8 cellular contexts compared by ENCODE assay signal in the genomic region with DNA sequence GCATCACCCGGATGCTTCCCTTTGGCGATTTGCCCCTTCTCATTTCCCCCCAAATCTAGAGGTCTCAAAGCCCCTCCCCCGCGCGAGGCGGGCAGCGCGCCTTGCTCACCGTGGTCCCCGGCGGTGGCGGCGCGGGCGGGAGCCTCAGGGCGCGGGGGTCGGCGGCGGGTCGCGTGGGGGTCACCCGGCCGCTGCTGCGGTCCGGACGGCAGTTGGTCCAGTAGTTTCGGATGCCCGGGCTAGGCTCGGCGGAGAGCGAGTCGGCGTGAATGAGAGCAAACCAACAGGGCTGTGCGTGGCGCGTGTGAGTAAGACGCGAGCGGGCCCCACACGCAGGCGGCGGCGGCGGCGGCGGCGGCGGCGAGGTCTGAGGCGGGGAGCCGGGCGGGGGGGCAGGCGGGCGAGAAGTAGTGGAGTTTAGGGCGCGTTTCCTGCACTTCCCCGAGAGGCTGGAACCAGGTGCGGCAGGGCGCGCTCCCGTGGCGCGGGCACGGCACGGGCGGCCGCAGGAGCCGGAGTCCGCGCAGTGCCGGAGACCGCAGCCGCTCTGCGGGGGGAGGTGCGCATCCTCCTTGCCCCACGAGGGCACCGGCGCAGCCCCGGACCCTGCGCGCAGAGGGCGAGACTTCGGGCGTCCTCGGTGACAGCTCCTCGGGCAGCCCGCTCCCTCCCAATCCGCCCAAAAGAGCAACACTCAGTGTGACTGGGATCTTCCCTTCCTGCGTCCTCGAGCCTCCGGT. TPM values are rescaled to one million over a fixed set of nuclear protein-coding genes. Genes with fewer than 3 reads are reported as not detected.
DNase-seq lines count a peak whose midpoint lies in the region; ATAC-seq and TF ChIP-seq lines count a peak whose summit lies in the region.

No MANE protein-coding gene starts in this region.

- no peak overlapping the region for H3K27ac Mint-ChIP-seq in activated T-cell treated with anti-CD3 and anti-CD28 coated beads, Interleukin-2, amount 50 U/mL, for 72 hours

- no peaks in the 10 kb centered on the region for H3K36me3 ChIP-seq in WERI-Rb-1
- no peaks in the 10 kb centered on the region for H3K36me3 ChIP-seq in sigmoid colon

- no peak for TF ChIP-seq EP300 in sigmoid colon (IDR thresholded peaks at IDR 0.05)

- H3K4me3 Mint-ChIP-seq in activated T-cell treated with anti-CD3 and anti-CD28 coated beads, Interleukin-2, amount 50 U/mL, for 72 hours = peak overlapping the region in 1 of 2 donors; percentile 40

- H3K4me3 ChIP-seq in WERI-Rb-1 (ENCODE audit: low read depth, low read length) (peak overlapping the region; percentile 52), sigmoid colon (peak overlapping the region; percentile 38 to 65 (median 56))

- ATAC-seq in activated T-cell treated with anti-CD3 and anti-CD28 coated beads, Interleukin-2, amount 50 U/mL, for 72 hours (replicated peaks in 1 of 2) = no peak

- peaks cover 37% of the 10 kb centered on the region for H3K27me3 Mint-ChIP-seq in activated T-cell treated with anti-CD3 and anti-CD28 coated beads, Interleukin-2, amount 50 U/mL, for 72 hours (ENCODE audit: low read depth)

- no peak for TF ChIP-seq CTCF in WERI-Rb-1 (IDR thresholded peaks at IDR 0.05; ENCODE audit: low read depth, low read length)
- no peak for TF ChIP-seq CTCF in sigmoid colon (IDR thresholded peaks at IDR 0.05)

- intact Hi-C loops in sigmoid colon (cut with DNase I) = no loop called here

- 0 to 1% methylated on average over 92 of the region's 92 CpGs for WGBS in sigmoid colon, 2 donors

- H3K9me3 Mint-ChIP-seq in activated T-cell treated with anti-CD3 and anti-CD28 coated beads, Interleukin-2, amount 50 U/mL, for 72 hours = no peaks in the 10 kb centered on the region

- peak overlapping the region; percentile 70 for H3K27ac ChIP-seq in WERI-Rb-1
- H3K27ac ChIP-seq in sigmoid colon = peak overlapping the region in 3 of 4 donors; percentile 15 to 49 (median 30)

- H3K36me3 Mint-ChIP-seq in activated T-cell treated with anti-CD3 and anti-CD28 coated beads, Interleukin-2, amount 50 U/mL, for 72 hours (ENCODE audit: insufficient read depth in 2 of 2) = peaks cover 1 to 3% of the 10 kb centered on the region in 2 donors

- DNase-seq in activated T-cell treated with anti-CD3 and anti-CD28 coated beads, Interleukin-2, amount 50 U/mL, for 48 hours = peak; percentile 17
- no peak for DNase-seq in activated T-cell treated with anti-CD3 and anti-CD28 coated beads, Interleukin-2, amount 50 U/mL, for 72 hours
- peak; percentile 37 for DNase-seq in WERI-Rb-1
- DNase-seq in hypothalamus (lab: John Stamatoyannopoulos, UW) = peak in 41 of 51 donors; percentile 3 to 77 (median 45)
- no peak for DNase-seq in sigmoid colon
- DNase-seq in stimulated activated CD4-positive, alpha-beta T cell treated with anti-CD3 and anti-CD28 coated beads, Interleukin-1b, Interleukin-23, amount 100 ng/mL, for 48 hours = no peak
- no peak for DNase-seq in NCI-H2107 (lab: John Stamatoyannopoulos, UW)
- DNase-seq in GF-D8 (lab: John Stamatoyannopoulos, UW) = no peak

- no peaks in the 10 kb centered on the region for H3K4me1 Mint-ChIP-seq in activated T-cell treated with anti-CD3 and anti-CD28 coated beads, Interleukin-2, amount 50 U/mL, for 72 hours (ENCODE audit: low read depth)

- TF ChIP-seq POLR2A in sigmoid colon (IDR thresholded peaks at IDR 0.05) = no peak

- H3K4me1 ChIP-seq in sigmoid colon = peaks cover 0 to 35% (median 30%) of the 10 kb centered on the region in 4 donors

- no peaks in the 10 kb centered on the region for H3K9me3 ChIP-seq in WERI-Rb-1 (ENCODE audit: severe bottlenecking)
- no peaks in the 10 kb centered on the region for H3K9me3 ChIP-seq in sigmoid colon

- H3K27me3 ChIP-seq in WERI-Rb-1 (ENCODE audit: insufficient read depth, low read depth, severe bottlenecking) (no peaks in the 10 kb centered on the region), sigmoid colon (peaks cover 0 to 20% (median 0%) of the 10 kb centered on the region in 3 donors)

RNA-seq across cellular contexts. Expression of a gene that starts 0.6 kb away (rescaled TPM):
- not detected for total RNA-seq in activated T-cell treated with anti-CD3 and anti-CD28 coated beads, Interleukin-2, amount 50 U/mL, for 72 hours
- total RNA-seq in sigmoid colon = 1 to 10 TPM in 1 of 4 donors, under 1 TPM in 3; 0.28 to 1.1 (median 0.44) TPM
- under 1 TPM in 1 of 3 donors, not detected in 2; 0.36 TPM for polyA plus RNA-seq in sigmoid colon

Comparison
In these comparisons a context has a peak if more than half of its experiments do, and no peak if none do; other contexts are left out.
1. DNase-seq: peak in activated T-cell treated with anti-CD3 and anti-CD28 coated beads, Interleukin-2, amount 50 U/mL, for 48 hours (2 of 2), WERI-Rb-1 (single experiment) and hypothalamus (41 of 51); none in activated T-cell treated with anti-CD3 and anti-CD28 coated beads, Interleukin-2, amount 50 U/mL, for 72 hours (0 of 2), sigmoid colon (single experiment), stimulated activated CD4-positive, alpha-beta T cell treated with anti-CD3 and anti-CD28 coated beads, Interleukin-1b, Interleukin-23, amount 100 ng/mL, for 48 hours (single experiment), NCI-H2107 (single experiment) and GF-D8 (single experiment).